In the genomic region with DNA sequence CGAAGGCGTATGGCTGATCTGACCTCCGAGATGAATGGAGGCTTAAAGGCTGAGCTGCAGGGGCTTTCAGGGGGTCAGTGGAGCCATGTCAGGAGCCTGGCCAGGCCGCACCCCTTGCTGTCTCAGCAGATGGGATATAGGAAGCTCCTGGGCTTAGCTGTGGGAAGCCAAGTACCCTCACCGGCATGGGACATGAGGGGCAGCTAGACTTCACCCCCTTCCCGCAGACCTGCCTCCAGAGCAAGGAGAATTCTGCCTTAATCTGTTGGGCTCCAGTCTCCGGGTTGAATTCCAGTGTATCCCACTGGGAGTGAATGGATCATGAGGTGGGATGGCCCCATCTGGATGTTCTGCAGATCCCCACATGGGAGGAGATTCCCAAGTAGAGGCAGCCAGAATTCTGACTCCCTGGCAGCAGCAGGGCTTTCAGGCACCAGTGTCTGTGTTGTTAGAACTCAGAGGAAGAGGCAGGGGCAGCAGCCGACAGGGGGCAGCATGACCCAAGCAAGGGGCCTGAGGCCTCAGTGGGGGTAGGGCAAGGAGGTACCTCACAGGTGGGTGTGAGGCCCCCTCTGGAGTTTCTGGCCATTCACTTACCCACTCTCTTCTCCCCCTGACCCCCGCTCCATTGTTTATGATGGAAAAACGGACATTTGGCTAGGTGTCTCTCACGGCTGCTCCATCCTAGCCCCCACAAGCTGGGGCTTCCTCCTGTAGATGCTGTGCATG, we compare ENCODE assay signal across 8 cellular contexts. TPM values are rescaled to one million over a fixed set of nuclear protein-coding genes. Genes with fewer than 3 reads are reported as not detected.
A peak's percentile ranks its signal among the peaks of the same experiment; 100 is the strongest.
DNase-seq lines count a peak whose midpoint lies in the region; ATAC-seq and TF ChIP-seq lines count a peak whose summit lies in the region.

No MANE protein-coding gene starts in this region.

- no peak for TF ChIP-seq EP300 in stomach (IDR thresholded peaks at IDR 0.05)

- intact Hi-C loops in activated CD4-positive, alpha-beta T cell treated with anti-CD3 and anti-CD28 coated beads, Interleukin-2, amount 10 ng/mL, durations not matched to agents 24 days and 14 days (cut with micrococcal nuclease), result loop anchor here (1.0 to 2.0 kb wide), 3 partner anchors 14 to 161 kb away; a partner anchor contains a TSS
- intact Hi-C loops in natural killer cell (cut with micrococcal nuclease), result no loop called here
- intact Hi-C loops in stomach (cut with DNase I; ENCODE audit: low total_unique reads), result no loop called here

- H3K4me3 Mint-ChIP-seq in activated CD4-positive, alpha-beta T cell treated with anti-CD3 and anti-CD28 coated beads, Interleukin-2, amount 10 ng/mL, durations not matched to agents 24 days and 14 days, result no peak overlapping the region
- H3K4me3 Mint-ChIP-seq in natural killer cell, result no peak overlapping the region

- no peak overlapping the region for H3K27ac Mint-ChIP-seq in activated CD4-positive, alpha-beta T cell treated with anti-CD3 and anti-CD28 coated beads, Interleukin-2, amount 10 ng/mL, durations not matched to agents 24 days and 14 days
- H3K27ac Mint-ChIP-seq in natural killer cell, result no peak overlapping the region

- peaks cover 16% of the 10 kb centered on the region for H3K4me1 Mint-ChIP-seq in activated CD4-positive, alpha-beta T cell treated with anti-CD3 and anti-CD28 coated beads, Interleukin-2, amount 10 ng/mL, durations not matched to agents 24 days and 14 days
- peaks cover 5 to 14% of the 10 kb centered on the region in 2 donors for H3K4me1 Mint-ChIP-seq in natural killer cell

- no peaks in the 10 kb centered on the region for H3K27me3 Mint-ChIP-seq in activated CD4-positive, alpha-beta T cell treated with anti-CD3 and anti-CD28 coated beads, Interleukin-2, amount 10 ng/mL, durations not matched to agents 24 days and 14 days
- H3K27me3 Mint-ChIP-seq in natural killer cell (ENCODE audit: low read depth in 2 of 2), result no peaks in the 10 kb centered on the region

- peaks cover 33% of the 10 kb centered on the region for H3K36me3 Mint-ChIP-seq in activated CD4-positive, alpha-beta T cell treated with anti-CD3 and anti-CD28 coated beads, Interleukin-2, amount 10 ng/mL, durations not matched to agents 24 days and 14 days (ENCODE audit: low read depth)
- no peaks in the 10 kb centered on the region for H3K36me3 Mint-ChIP-seq in natural killer cell

- no peak for TF ChIP-seq POLR2A in stomach (IDR thresholded peaks at IDR 0.05)

- DNase-seq in EH (ENCODE audit: low read depth) (peak; percentile 48), M059J (ENCODE audit: low read depth) (peak; percentile 21), coronary artery (ENCODE audit: low spot score) (peak; percentile 67), natural killer cell (peak; percentile 64), stomach (peak; percentile 74), NCI-H1417 (lab: John Stamatoyannopoulos, UW) (no peak)
- DNase-seq in activated CD4-positive, alpha-beta T cell treated with anti-CD3 and anti-CD28 coated beads, Interleukin-2, amount 10 ng/mL, durations not matched to agents 24 days and 14 days, result peak; percentile 93

- H3K4me3 ChIP-seq in coronary artery (no peak overlapping the region), stomach (no peak overlapping the region)

- H3K4me1 ChIP-seq in stomach, result peaks cover 0 to 27% (median 6%) of the 10 kb centered on the region in 4 donors

- no peaks in the 10 kb centered on the region for H3K9me3 ChIP-seq in stomach

- peak; percentile 24 for TF ChIP-seq CTCF in coronary artery (IDR thresholded peaks at IDR 0.05)
- TF ChIP-seq CTCF in natural killer cell (IDR thresholded peaks at IDR 0.05), result peak; percentile 66
- TF ChIP-seq CTCF in stomach (IDR thresholded peaks at IDR 0.05), result peak in 5 of 7 experiments; percentile 46 to 68 (median 47)

- peaks cover 27 to 100% (median 93%) of the 10 kb centered on the region in 4 donors for H3K36me3 ChIP-seq in stomach

- no peaks in the 10 kb centered on the region for H3K9me3 Mint-ChIP-seq in activated CD4-positive, alpha-beta T cell treated with anti-CD3 and anti-CD28 coated beads, Interleukin-2, amount 10 ng/mL, durations not matched to agents 24 days and 14 days
- H3K9me3 Mint-ChIP-seq in natural killer cell, result no peaks in the 10 kb centered on the region

- peak; percentile 58 to 78 (median 73) for ATAC-seq in natural killer cell
- no peak for ATAC-seq in GM19328 (IDR thresholded peaks at IDR 0.05; ENCODE audit: unreplicated experiment)

- H3K27ac ChIP-seq in coronary artery, result no peak overlapping the region
- H3K27ac ChIP-seq in stomach, result no peak overlapping the region

- H3K27me3 ChIP-seq in stomach, result no peaks in the 10 kb centered on the region

- WGBS in stomach, 5 donors, result 74 to 86% (median 80%) methylated on average over 9 to 11 of the region's 11 CpGs

RNA-seq across cellular contexts. Expression of a gene that starts 19.1 kb away (rescaled TPM):
- total RNA-seq in M059J (2014; rRNA removed; shearing (Covaris generic)), result 78.8 and 89.4 TPM in 2 replicates
- 51.6 and 63.6 TPM in 2 replicates for total RNA-seq in activated CD4-positive, alpha-beta T cell treated with anti-CD3 and anti-CD28 coated beads, Interleukin-2, amount 10 ng/mL, durations not matched to agents 24 days and 14 days
- total RNA-seq in natural killer cell (10 to 100 TPM; 10.6 to 50.3 (median 19.3) TPM), stomach (100 to 1,000 TPM in 2 of 5 donors, 10 to 100 TPM in 3; 35.0 to 135 (median 50.8) TPM)
- 100 to 1,000 TPM; 146 to 350 (median 157) TPM for polyA plus RNA-seq in stomach

RNA-seq across cellular contexts. Expression of a gene that starts 27.4 kb away (rescaled TPM):
- total RNA-seq in M059J (2014; rRNA removed; shearing (Covaris generic)), result not detected in 2 replicates
- 0.69 and 0.96 TPM in 2 replicates for total RNA-seq in activated CD4-positive, alpha-beta T cell treated with anti-CD3 and anti-CD28 coated beads, Interleukin-2, amount 10 ng/mL, durations not matched to agents 24 days and 14 days
- total RNA-seq in natural killer cell (under 1 TPM in 2 of 3 donors, not detected in 1; 0.21 to 0.57 TPM), stomach (10 to 100 TPM in 2 of 5 donors, 1 to 10 TPM in 1, not detected in 2; 2.2 to 14.5 (median 13.4) TPM)
- polyA plus RNA-seq in stomach, result 1 to 10 TPM; 1.1 to 2.3 (median 1.2) TPM

RNA-seq across cellular contexts. Expression of a gene that starts 36.5 kb away (rescaled TPM):
- 9.6 and 13.1 TPM in 2 replicates for total RNA-seq in M059J (2014; rRNA removed; shearing (Covaris generic))
- 16.7 and 18.2 TPM in 2 replicates for total RNA-seq in activated CD4-positive, alpha-beta T cell treated with anti-CD3 and anti-CD28 coated beads, Interleukin-2, amount 10 ng/mL, durations not matched to agents 24 days and 14 days
- 10 to 100 TPM; 22.4 to 33.9 (median 24.8) TPM for total RNA-seq in natural killer cell
- 10 to 100 TPM; 16.9 to 43.8 (median 21.7) TPM for total RNA-seq in stomach
- 10 to 100 TPM; 13.4 to 19.7 (median 17.0) TPM for polyA plus RNA-seq in stomach

RNA-seq across cellular contexts. Expression of a gene that starts 36.8 kb away (rescaled TPM):
- 19.0 and 25.0 TPM in 2 replicates for total RNA-seq in M059J (2014; rRNA removed; shearing (Covaris generic))
- total RNA-seq in activated CD4-positive, alpha-beta T cell treated with anti-CD3 and anti-CD28 coated beads, Interleukin-2, amount 10 ng/mL, durations not matched to agents 24 days and 14 days, result 21.0 and 25.0 TPM in 2 replicates
- total RNA-seq in natural killer cell, result 10 to 100 TPM; 22.7 to 36.5 (median 33.9) TPM
- total RNA-seq in stomach, result 10 to 100 TPM; 22.2 to 90.1 (median 83.9) TPM
- 10 to 100 TPM; 11.5 to 23.9 (median 19.4) TPM for polyA plus RNA-seq in stomach

Comparison
In these comparisons a context has a peak if more than half of its experiments do, and no peak if none do; other contexts are left out.
1. DNase-seq: peak in EH (single experiment), M059J (single experiment), activated CD4-positive, alpha-beta T cell treated with anti-CD3 and anti-CD28 coated beads, Interleukin-2, amount 10 ng/mL, durations not matched to agents 24 days and 14 days (single experiment), coronary artery (single experiment), natural killer cell (single experiment) and stomach (single experiment); none in NCI-H1417 (0 of 3).
2. Peak in every context shown above with its lines, with median percentiles within 50 percentile points of each other: CTCF ChIP-seq.